Comparison of ENCODE assay signal across 11 cellular contexts in genomic region chr15:31271706-31272557, GRCh38. TPM values are rescaled to one million over a fixed set of nuclear protein-coding genes. Genes with fewer than 3 reads are reported as not detected.
DNase-seq lines count a peak whose midpoint lies in the region; ATAC-seq lines count a peak whose summit lies in the region.
"Had no signal": no experiment of that assay in that cellular context is flagged by ENCODE, and none has a peak within 500 bp of the region (broad histone marks: within the 10 kb centered on the region; RNA-seq: fewer than 3 reads in every experiment).

No MANE protein-coding gene starts in this region.

- no peaks in the 10 kb centered on the region for H3K27me3 ChIP-seq in mucosa of rectum (ENCODE audit: control insufficient read depth in 2 of 2, insufficient read depth in 2 of 2, low read length in 2 of 2)
- H3K27me3 ChIP-seq: BE2C, cardiac muscle cell had no signal

- H3K4me3 ChIP-seq in mucosa of rectum (ENCODE audit: low read length in 2 of 2): no peak overlapping the region
- H3K4me3 ChIP-seq: cardiac muscle cell had no signal

- H3K27me3 Mint-ChIP-seq in activated CD8-positive, alpha-beta memory T cell treated with anti-CD3 and anti-CD28 coated beads, Interleukin-2, amount 10 ng/mL, durations not matched to agents 7 days and 5 days: no peaks in the 10 kb centered on the region

- no peaks in the 10 kb centered on the region for H3K9me3 Mint-ChIP-seq in activated CD8-positive, alpha-beta memory T cell treated with anti-CD3 and anti-CD28 coated beads, Interleukin-2, amount 10 ng/mL, durations not matched to agents 7 days and 5 days (ENCODE audit: low read depth)

- no peak overlapping the region for H3K27ac Mint-ChIP-seq in activated CD8-positive, alpha-beta memory T cell treated with anti-CD3 and anti-CD28 coated beads, Interleukin-2, amount 10 ng/mL, durations not matched to agents 7 days and 5 days

- peaks cover 46% of the 10 kb centered on the region for H3K4me1 Mint-ChIP-seq in activated CD8-positive, alpha-beta memory T cell treated with anti-CD3 and anti-CD28 coated beads, Interleukin-2, amount 10 ng/mL, durations not matched to agents 7 days and 5 days

- no peaks in the 10 kb centered on the region for H3K9me3 ChIP-seq in mucosa of rectum (ENCODE audit: control insufficient read depth in 2 of 2, low read length in 2 of 2)
- H3K9me3 ChIP-seq: BE2C had no signal

- peak; percentile 2 for DNase-seq in stimulated activated CD4-positive, alpha-beta T cell treated with anti-CD3 and anti-CD28 coated beads, Interleukin-4, amount 100 ng/mL, for 24 hours
- DNase-seq in stimulated activated CD4-positive, alpha-beta T cell treated with anti-CD3 and anti-CD28 coated beads, Interleukin-4, amount 100 ng/mL, for 4 hours: no peak
- peak; percentile 39 for DNase-seq in activated CD8-positive, alpha-beta memory T cell treated with anti-CD3 and anti-CD28 coated beads, Interleukin-2, amount 10 ng/mL, durations not matched to agents 7 days and 5 days
- DNase-seq in HPDE6-E6E7 (ENCODE audit: extremely low spot score) (no peak), NCI-H82 (lab: John Stamatoyannopoulos, UW) (no peak), inferior parietal cortex (ENCODE audit: extremely low spot score) (no peak)
- DNase-seq: BE2C, left ventricle myocardium superior, NCI-H1436 had no signal

- CTCF ChIA-PET in activated CD8-positive, alpha-beta memory T cell treated with anti-CD3 and anti-CD28 coated beads, Interleukin-2, amount 10 ng/mL, durations not matched to agents 7 days and 5 days (lab: Charles Lee): interaction anchor here (1.3 kb wide), 1 partner anchor 9 kb away, joined by 3 read pairs; no protein-coding TSS in a partner anchor

- H3K4me3 Mint-ChIP-seq in activated CD8-positive, alpha-beta memory T cell treated with anti-CD3 and anti-CD28 coated beads, Interleukin-2, amount 10 ng/mL, durations not matched to agents 7 days and 5 days: no peak overlapping the region

- no peak for ATAC-seq in activated CD8-positive, alpha-beta memory T cell treated with anti-CD3 and anti-CD28 coated beads, Interleukin-2, amount 10 ng/mL, durations not matched to agents 7 days and 5 days
- ATAC-seq: left ventricle myocardium superior had no signal

- H3K9ac ChIP-seq in mucosa of rectum (ENCODE audit: low read depth in 1 of 2, low read length in 2 of 2): no peak overlapping the region

- no peaks in the 10 kb centered on the region for H3K36me3 ChIP-seq in mucosa of rectum (ENCODE audit: control insufficient read depth in 2 of 2, insufficient read depth in 2 of 2, low read length in 2 of 2)
- H3K36me3 ChIP-seq: BE2C, cardiac muscle cell had no signal

- H3K27ac ChIP-seq in mucosa of rectum (ENCODE audit: low read depth in 2 of 2, low read length in 2 of 2): peak overlapping the region; percentile 90 to 91
- H3K27ac ChIP-seq: cardiac muscle cell had no signal

- no peaks in the 10 kb centered on the region for H3K36me3 Mint-ChIP-seq in activated CD8-positive, alpha-beta memory T cell treated with anti-CD3 and anti-CD28 coated beads, Interleukin-2, amount 10 ng/mL, durations not matched to agents 7 days and 5 days

- peaks cover 52 to 67% of the 10 kb centered on the region in 2 donors for H3K4me1 ChIP-seq in mucosa of rectum (ENCODE audit: control insufficient read depth in 2 of 2, insufficient read depth in 2 of 2, low read length in 2 of 2)

RNA-seq across cellular contexts. Expression of gene KLF13, which starts 54.7 kb away (rescaled TPM):
- total RNA-seq in activated CD8-positive, alpha-beta memory T cell treated with anti-CD3 and anti-CD28 coated beads, Interleukin-2, amount 10 ng/mL, durations not matched to agents 7 days and 5 days: 100 to 1,000 TPM; 163 to 206 TPM

Comparison
In these comparisons a context has a peak if more than half of its experiments do, and no peak if none do; other contexts are left out.
1. DNase-seq: peak in stimulated activated CD4-positive, alpha-beta T cell treated with anti-CD3 and anti-CD28 coated beads, Interleukin-4, amount 100 ng/mL, for 24 hours (single experiment) and activated CD8-positive, alpha-beta memory T cell treated with anti-CD3 and anti-CD28 coated beads, Interleukin-2, amount 10 ng/mL, durations not matched to agents 7 days and 5 days (single experiment); none in stimulated activated CD4-positive, alpha-beta T cell treated with anti-CD3 and anti-CD28 coated beads, Interleukin-4, amount 100 ng/mL, for 4 hours (0 of 2), HPDE6-E6E7 (single experiment), NCI-H82 (single experiment) and inferior parietal cortex (single experiment).